8 cellular contexts compared by ENCODE assay signal in the genomic region with DNA sequence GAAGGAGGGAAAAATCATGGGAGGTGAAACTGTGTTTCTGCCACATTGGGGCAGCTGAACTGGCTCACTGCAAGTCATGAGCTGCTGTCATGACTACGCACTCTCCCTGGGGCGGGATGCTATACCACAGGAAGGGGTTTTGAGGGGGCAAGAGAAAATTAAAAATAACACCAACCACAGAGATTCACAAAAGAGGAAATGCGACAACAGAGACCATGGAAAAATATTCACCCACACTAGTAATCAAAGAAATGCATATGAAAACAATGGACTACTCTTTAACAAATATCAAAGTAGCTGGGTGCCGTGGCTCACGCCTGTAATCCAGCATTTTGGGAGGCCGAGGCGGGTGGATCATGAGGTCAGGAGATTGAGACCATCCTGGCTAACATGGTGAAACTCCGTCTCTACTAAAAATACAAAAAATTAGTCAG.
DNase-seq lines count a peak whose midpoint lies in the region; ATAC-seq and TF ChIP-seq lines count a peak whose summit lies in the region.

No MANE protein-coding gene starts in this region.

- H3K27ac Mint-ChIP-seq in activated CD8-positive, alpha-beta memory T cell treated with anti-CD3 and anti-CD28 coated beads, Interleukin-2, amount 10 ng/mL, durations not matched to agents 7 days and 5 days = peak overlapping the region; percentile 87

- H3K27me3 ChIP-seq in upper lobe of right lung = no peaks in the 10 kb centered on the region

- no peaks in the 10 kb centered on the region for H3K27me3 Mint-ChIP-seq in activated CD8-positive, alpha-beta memory T cell treated with anti-CD3 and anti-CD28 coated beads, Interleukin-2, amount 10 ng/mL, durations not matched to agents 7 days and 5 days

- peaks cover 67% of the 10 kb centered on the region for H3K4me1 Mint-ChIP-seq in activated CD8-positive, alpha-beta memory T cell treated with anti-CD3 and anti-CD28 coated beads, Interleukin-2, amount 10 ng/mL, durations not matched to agents 7 days and 5 days

- DNase-seq in stimulated activated CD4-positive, alpha-beta T cell treated with anti-CD3 and anti-CD28 coated beads, Interleukin-15, amount 100 ng/mL, for 24 hours = peak; percentile 37
- DNase-seq in stimulated activated CD4-positive, alpha-beta T cell treated with anti-CD3 and anti-CD28 coated beads, Interleukin-1b, Interleukin-23, amount 100 ng/mL, for 48 hours = no peak
- DNase-seq in activated CD8-positive, alpha-beta memory T cell treated with anti-CD3 and anti-CD28 coated beads, Interleukin-2, amount 10 ng/mL, durations not matched to agents 7 days and 5 days = peak; percentile 83
- no peak for DNase-seq in upper lobe of right lung
- DNase-seq in NCI-H187 (lab: John Stamatoyannopoulos, UW) = no peak
- DNase-seq in NCI-H748 treated with DMSO at 0.1 percent for 48 hours (lab: John Stamatoyannopoulos, UW) = no peak
- DNase-seq in DMS53 treated with DMSO at 0.1 percent for 48 hours (lab: John Stamatoyannopoulos, UW; ENCODE audit: unreplicated experiment) = no peak

- CTCF ChIA-PET in activated CD8-positive, alpha-beta memory T cell treated with anti-CD3 and anti-CD28 coated beads, Interleukin-2, amount 10 ng/mL, durations not matched to agents 7 days and 5 days (lab: Charles Lee) = interaction anchor here (1.1 to 7.8 kb wide), 4 partner anchors 11 to 39 kb away, joined by 4 to 59 read pairs (median 4); no protein-coding TSS in a partner anchor

- H3K4me1 ChIP-seq in upper lobe of right lung = no peaks in the 10 kb centered on the region

- H3K9me3 Mint-ChIP-seq in activated CD8-positive, alpha-beta memory T cell treated with anti-CD3 and anti-CD28 coated beads, Interleukin-2, amount 10 ng/mL, durations not matched to agents 7 days and 5 days (ENCODE audit: low read depth) = no peaks in the 10 kb centered on the region

- no peak overlapping the region for H3K4me3 ChIP-seq in upper lobe of right lung

- peaks cover 23% of the 10 kb centered on the region for H3K36me3 Mint-ChIP-seq in activated CD8-positive, alpha-beta memory T cell treated with anti-CD3 and anti-CD28 coated beads, Interleukin-2, amount 10 ng/mL, durations not matched to agents 7 days and 5 days

- no peak overlapping the region for H3K27ac ChIP-seq in upper lobe of right lung

- TF ChIP-seq CTCF in upper lobe of right lung (IDR thresholded peaks at IDR 0.05) = no peak

- ATAC-seq in HG03460 (IDR thresholded peaks at IDR 0.05; ENCODE audit: unreplicated experiment) (peak; percentile 69), upper lobe of right lung (peak; percentile 62)
- peak; percentile 76 for ATAC-seq in activated CD8-positive, alpha-beta memory T cell treated with anti-CD3 and anti-CD28 coated beads, Interleukin-2, amount 10 ng/mL, durations not matched to agents 7 days and 5 days

- intact Hi-C loops in upper lobe of right lung (cut with DNase I) = no loop called here

- no peaks in the 10 kb centered on the region for H3K9me3 ChIP-seq in upper lobe of right lung

- peak overlapping the region; percentile 52 for H3K4me3 Mint-ChIP-seq in activated CD8-positive, alpha-beta memory T cell treated with anti-CD3 and anti-CD28 coated beads, Interleukin-2, amount 10 ng/mL, durations not matched to agents 7 days and 5 days

- no peaks in the 10 kb centered on the region for H3K36me3 ChIP-seq in upper lobe of right lung

Comparison
In these comparisons a context has a peak if more than half of its experiments do, and no peak if none do; other contexts are left out.
1. DNase-seq: peak in stimulated activated CD4-positive, alpha-beta T cell treated with anti-CD3 and anti-CD28 coated beads, Interleukin-15, amount 100 ng/mL, for 24 hours (single experiment) and activated CD8-positive, alpha-beta memory T cell treated with anti-CD3 and anti-CD28 coated beads, Interleukin-2, amount 10 ng/mL, durations not matched to agents 7 days and 5 days (single experiment); none in stimulated activated CD4-positive, alpha-beta T cell treated with anti-CD3 and anti-CD28 coated beads, Interleukin-1b, Interleukin-23, amount 100 ng/mL, for 48 hours (single experiment), upper lobe of right lung (single experiment), NCI-H187 (0 of 2), NCI-H748 treated with DMSO at 0.1 percent for 48 hours (single experiment) and DMS53 treated with DMSO at 0.1 percent for 48 hours (single experiment).
2. Peak in every context shown above with its lines, with median percentiles within 50 percentile points of each other: ATAC-seq.